In the genomic region with DNA sequence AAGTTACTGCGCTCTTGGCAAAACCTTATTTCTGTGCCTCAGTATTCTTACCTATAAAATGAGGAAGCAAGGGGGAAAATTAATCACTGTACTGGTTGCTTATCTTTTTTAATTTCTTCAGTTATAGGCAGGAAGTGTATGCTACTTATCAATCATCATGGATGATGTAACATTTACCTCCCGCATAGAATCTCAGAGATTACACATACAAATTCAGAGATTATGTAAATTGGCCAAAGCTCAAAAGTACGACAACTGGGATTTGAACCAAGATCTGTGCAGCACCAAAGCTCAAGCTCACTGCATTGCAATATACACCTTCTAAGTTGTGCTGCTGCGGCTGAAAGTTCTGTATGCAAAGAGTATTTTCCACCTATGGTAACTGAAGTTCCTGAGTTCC, we compare ENCODE assay signal across 2 cellular contexts.
TF ChIP-seq lines count a peak whose summit lies in the region.

No MANE protein-coding gene starts in this region.

TF ChIP-seq in GM23338, 12 proteins besides CTCF, POLR2A, EP300 and RAD21 (continued from another document):
- no peak for TF ChIP-seq ZNF462 (CRISPR knock-in tag; IDR thresholded peaks at IDR 0.05)
- TF ChIP-seq ZNF331 (CRISPR knock-in tag; IDR thresholded peaks at IDR 0.05; ENCODE audit: low read depth), result no peak
- TF ChIP-seq NANOG (IDR thresholded peaks at IDR 0.05; ENCODE audit: borderline replicate concordance), result no peak
- no peak for TF ChIP-seq REST (IDR thresholded peaks at IDR 0.05; ENCODE audit: unreplicated experiment)
- TF ChIP-seq ETS1 (IDR thresholded peaks at IDR 0.05), result no peak
- TF ChIP-seq POLR2AphosphoS5 (IDR thresholded peaks at IDR 0.05; ENCODE audit: low read depth), result no peak
- TF ChIP-seq EZH2phosphoT487 (IDR thresholded peaks at IDR 0.05; ENCODE audit: unreplicated experiment), result no peak

TF ChIP-seq in SK-N-SH treated with all-trans-retinoic acid at 6 μM for 48 hours, 23 proteins besides CTCF, POLR2A, EP300 and RAD21 (continued from another document):
- TF ChIP-seq CSRNP3 (CRISPR knock-in tag; IDR thresholded peaks at IDR 0.05), result no peak
- no peak for TF ChIP-seq ZNF70 (CRISPR knock-in tag; IDR thresholded peaks at IDR 0.05)
- no peak for TF ChIP-seq TSHZ2 (CRISPR knock-in tag; IDR thresholded peaks at IDR 0.05)
- TF ChIP-seq SNAI2 (CRISPR knock-in tag; IDR thresholded peaks at IDR 0.05), result no peak
- TF ChIP-seq BACH2 (CRISPR knock-in tag; IDR thresholded peaks at IDR 0.05; ENCODE audit: borderline replicate concordance), result no peak
- TF ChIP-seq CREB5 (CRISPR knock-in tag; IDR thresholded peaks at IDR 0.05; ENCODE audit: low read depth), result no peak
- TF ChIP-seq CSDC2 (CRISPR knock-in tag; IDR thresholded peaks at IDR 0.05), result no peak
- no peak for TF ChIP-seq GLIS3 (CRISPR knock-in tag; IDR thresholded peaks at IDR 0.05)
